Comparison of ENCODE assay signal across 35 cellular contexts in genomic region chr5:1166370-1166769, GRCh38. TPM values are rescaled to one million over a fixed set of nuclear protein-coding genes. Genes with fewer than 3 reads are reported as not detected.
"Had no signal": no experiment of that assay in that cellular context is flagged by ENCODE, and none has a peak within 500 bp of the region (broad histone marks: within the 10 kb centered on the region; RNA-seq: fewer than 3 reads in every experiment).

No MANE protein-coding gene starts in this region.

- H3K4me2 ChIP-seq: hepatocyte, smooth muscle cell had no signal

- H3K9ac ChIP-seq: parathyroid adenoma had no signal

- FAIRE-seq: keratinocyte had no signal

- H3K27me3 ChIP-seq: hepatocyte, right atrium auricular region, right lobe of liver, upper lobe of right lung, uterus had no signal

- ATAC-seq: left colon; left lung; lower lobe of right lung; naive thymus-derived CD8-positive, alpha-beta T cell; psoas muscle; right lobe of liver; stimulated activated memory B cell treated with anti-CD40 and anti-IgM and Interleukin-4, amounts not matched to agents 10 μg/mL and 1 μg/mL and 100 μg/mL, for 72 hours; stimulated activated naive CD8-positive, alpha-beta T cell treated with anti-CD3 and anti-CD28 coated beads, Interleukin-15, Interleukin-2, amounts not matched to agents 100 U/mL and 50 U/mL, for 24 hours; upper lobe of right lung had no signal

- H3K4me1 ChIP-seq: psoas muscle, uterus had no signal

- H2AFZ ChIP-seq: hepatocyte, parathyroid adenoma had no signal

- H3K27ac ChIP-seq: hepatocyte, left lung, lower lobe of right lung, neutrophil, parathyroid adenoma, psoas muscle, right atrium auricular region, right lobe of liver, stomach, thoracic aorta, tibial artery, upper lobe of right lung, uterus had no signal

- H3K9me3 ChIP-seq: left lung, lower lobe of right lung, neutrophil, psoas muscle, right atrium auricular region, right lobe of liver, stomach, thoracic aorta, tibial artery, upper lobe of right lung, uterus had no signal

- H3K79me2 ChIP-seq: hepatocyte, parathyroid adenoma had no signal

- DNase-seq: kidney glomerular epithelial cell; left colon; lower lobe of right lung; mammary epithelial cell; mesenchymal stem cell; occipital lobe; right lobe of liver; stimulated activated CD4-positive, alpha-beta T cell treated with anti-CD3 and anti-CD28 coated beads, Interleukin-1b, Interleukin-23, amount 100 ng/mL, for 48 hours; stimulated activated CD4-positive, alpha-beta T cell treated with anti-CD3 and anti-CD28 coated beads, Interleukin-2, amount 100 ng/mL, for 48 hours; stimulated activated CD4-positive, alpha-beta T cell treated with anti-CD3 and anti-CD28 coated beads, Interleukin-4, amount 100 ng/mL, for 4 hours; stimulated activated CD8-positive, alpha-beta memory T cell treated with anti-CD3 and anti-CD28 coated beads, Interleukin-4, amount 100 ng/mL, for 48 hours; stimulated activated naive CD8-positive, alpha-beta T cell treated with anti-CD3 and anti-CD28 coated beads, Interleukin-15, Interleukin-2, amounts not matched to agents 100 U/mL and 50 U/mL, for 24 hours; stomach; tibial artery; trophoblast cell; upper lobe of right lung; uterus had no signal

- H3K4me3 ChIP-seq: hepatocyte, left lung, lower lobe of right lung, psoas muscle, right atrium auricular region, right lobe of liver, smooth muscle cell, stomach, thoracic aorta, tibial artery, upper lobe of right lung, uterus had no signal

- H3K36me3 ChIP-seq: left lung, lower lobe of right lung, neutrophil, right atrium auricular region, right lobe of liver, stomach, thoracic aorta, tibial artery, upper lobe of right lung, uterus had no signal

RNA-seq across cellular contexts. Expression of gene SLC6A19, which starts 35.0 kb away (rescaled TPM):
- total RNA-seq: left lung; lower lobe of right lung; mammary epithelial cell; naive thymus-derived CD8-positive, alpha-beta T cell; neural crest cell; occipital lobe; osteocyte; psoas muscle; renal cortical epithelial cell; right atrium auricular region; smooth muscle cell; thoracic aorta; upper lobe of right lung had no signal
- polyA plus RNA-seq: keratinocyte; mammary epithelial cell; naive thymus-derived CD8-positive, alpha-beta T cell; smooth muscle cell had no signal

RNA-seq across cellular contexts. Expression of gene SLC6A18, which starts 58.8 kb away (rescaled TPM):
- total RNA-seq: hepatocyte; left lung; liver; lower lobe of right lung; mammary epithelial cell; mucosa of gallbladder; naive thymus-derived CD8-positive, alpha-beta T cell; neural crest cell; occipital lobe; osteocyte; posterior vena cava; psoas muscle; renal cortical epithelial cell; right atrium auricular region; right lobe of liver; skeletal muscle tissue; smooth muscle cell; stomach; thoracic aorta; upper lobe of right lung; uterus had no signal
- polyA plus RNA-seq: keratinocyte; liver; mammary epithelial cell; naive thymus-derived CD8-positive, alpha-beta T cell; psoas muscle; smooth muscle cell; stomach had no signal
